8 cellular contexts compared by ENCODE assay signal in the genomic region with DNA sequence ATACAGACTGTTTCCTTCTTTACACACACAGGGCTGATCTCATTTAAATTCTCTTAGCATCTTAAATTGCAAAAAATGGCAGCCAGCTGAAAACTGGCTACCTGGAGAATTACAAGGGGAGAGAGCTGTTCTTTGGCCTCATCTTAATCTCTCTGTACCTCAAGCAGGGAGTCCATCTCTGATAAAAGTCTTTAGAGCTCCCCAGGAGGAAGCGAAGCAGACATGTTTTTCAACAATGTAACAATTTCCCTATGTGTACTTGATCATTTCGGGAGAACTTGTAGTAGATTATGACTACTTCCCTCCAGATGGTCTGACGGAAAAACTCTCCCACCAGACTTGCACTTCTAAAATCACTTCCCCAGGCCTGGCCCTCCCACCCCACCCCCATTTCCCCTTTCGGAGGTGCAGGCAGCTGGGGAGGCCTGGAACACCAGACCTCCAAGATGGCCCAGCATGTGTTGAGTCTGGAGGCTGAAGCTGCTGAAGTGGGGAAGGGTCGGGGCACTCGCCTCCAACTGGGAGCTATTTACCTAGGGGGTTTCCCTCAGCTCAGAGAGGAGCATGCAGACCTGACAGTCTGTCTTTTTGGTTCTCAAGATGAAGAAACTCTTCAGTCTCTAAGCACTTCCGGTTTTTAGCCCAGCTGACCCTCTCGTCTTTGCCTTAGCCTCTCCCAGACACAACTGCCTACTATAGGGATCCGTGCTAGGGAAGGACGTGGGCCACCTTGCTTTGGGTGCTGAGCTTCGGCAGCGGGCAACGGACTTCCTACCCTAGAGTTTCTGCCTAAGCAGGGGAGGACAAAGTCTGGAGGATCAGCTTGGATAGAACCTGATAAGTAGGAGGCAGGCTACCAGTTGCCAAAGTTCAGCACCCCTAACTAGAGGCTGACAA.
DNase-seq lines count a peak whose midpoint lies in the region; ATAC-seq and TF ChIP-seq lines count a peak whose summit lies in the region.

No MANE protein-coding gene starts in this region.

- H3K4me3 Mint-ChIP-seq in stimulated activated memory B cell treated with anti-CD40 and anti-IgM and Interleukin-4, amounts not matched to agents 10 μg/mL and 1 μg/mL and 100 μg/mL, for 72 hours, result peak overlapping the region; percentile 14

- peaks cover 57% of the 10 kb centered on the region for H3K4me1 Mint-ChIP-seq in stimulated activated memory B cell treated with anti-CD40 and anti-IgM and Interleukin-4, amounts not matched to agents 10 μg/mL and 1 μg/mL and 100 μg/mL, for 72 hours

- H3K9ac ChIP-seq in HCT116 (ENCODE audit: low read length), result 0 out of 2 replicates have a peak overlapping the region, but pooled peaks have one; percentile 70
- no peak overlapping the region for H3K9ac ChIP-seq in SK-N-SH

- WGBS in SK-N-SH (ENCODE audit: low lambda C conversion rate), result over 99% methylated on average over 13 of the region's 13 CpGs

- H4K20me1 ChIP-seq in HCT116 (ENCODE audit: insufficient read depth) (no peaks in the 10 kb centered on the region), SK-N-SH (ENCODE audit: insufficient read depth) (no peaks in the 10 kb centered on the region)

- H3K9me2 ChIP-seq in HCT116 (ENCODE audit: insufficient read depth) (no peaks in the 10 kb centered on the region), SK-N-SH (no peaks in the 10 kb centered on the region)

- H3K4me1 ChIP-seq in HCT116 (ENCODE audit: control insufficient read depth in 1 of 2, insufficient read depth in 2 of 2, low read length in 2 of 2), result peaks cover 48 to 66% of the 10 kb centered on the region in 2 experiments
- H3K4me1 ChIP-seq in SK-N-SH (ENCODE audit: control insufficient read depth in 1 of 2, insufficient read depth in 2 of 2, low read depth in 1 of 2, low read length in 1 of 2), result peaks cover 37 to 40% of the 10 kb centered on the region in 2 experiments
- H3K4me1 ChIP-seq in foreskin keratinocyte, result peaks cover 26% of the 10 kb centered on the region

- H3K9me3 ChIP-seq in HCT116 (ENCODE audit: control insufficient read depth in 1 of 2, insufficient read depth in 1 of 2, low read depth in 1 of 2, low read length in 2 of 2) (no peaks in the 10 kb centered on the region), SK-N-SH (no peaks in the 10 kb centered on the region)

- H3K4me2 ChIP-seq in HCT116 (ENCODE audit: low read length) (peak overlapping the region; percentile 78; the same call in 1 of the 2 replicates), SK-N-SH (peak overlapping the region; percentile 63; the same call in 1 of the 2 replicates)

- CTCF ChIA-PET in HCT116 (lab: Charles Lee) (no interaction called here), SK-N-SH (lab: Yijun Ruan, JAX) (interaction anchor here (1.3 to 4.6 kb wide), 8 partner anchors 18 to 1024 kb away, joined by 3 to 38 read pairs (median 4); no protein-coding TSS in a partner anchor)

- no peak overlapping the region for H3K4me3 ChIP-seq in HCT116 (replicated peaks in 1 of 2; ENCODE audit: low read depth in 1 of 2, low read length in 2 of 2)
- H3K4me3 ChIP-seq in SK-N-SH (ENCODE audit: low read depth in 2 of 2, low read length in 1 of 2), result no peak overlapping the region

- H3K27ac ChIP-seq in HCT116 (ENCODE audit: low read depth, low read length), result peak overlapping the region; percentile 97; the same call in 1 of the 2 replicates
- peak overlapping the region; percentile 85 to 97 for H3K27ac ChIP-seq in SK-N-SH (ENCODE audit: low read depth in 2 of 2, low read length in 1 of 2)
- peak overlapping the region; percentile 36 for H3K27ac ChIP-seq in foreskin keratinocyte

- no peaks in the 10 kb centered on the region for H3K36me3 Mint-ChIP-seq in stimulated activated memory B cell treated with anti-CD40 and anti-IgM and Interleukin-4, amounts not matched to agents 10 μg/mL and 1 μg/mL and 100 μg/mL, for 72 hours

- TF ChIP-seq POLR2A in HCT116 (IDR thresholded peaks at IDR 0.05; ENCODE audit: borderline replicate concordance, extremely low read depth, insufficient read depth, insufficient read length), result no peak

- peak overlapping the region; percentile 3 for H2AFZ ChIP-seq in HCT116 (ENCODE audit: low read depth, low read length, poor library complexity, severe bottlenecking)
- H2AFZ ChIP-seq in SK-N-SH (ENCODE audit: low read depth), result 0 out of 2 replicates have a peak overlapping the region, but pooled peaks have one; percentile 50

- H3K27me3 ChIP-seq in HCT116 (ENCODE audit: insufficient read depth, low read length) (no peaks in the 10 kb centered on the region), SK-N-SH (ENCODE audit: insufficient read depth) (no peaks in the 10 kb centered on the region), foreskin keratinocyte (no peaks in the 10 kb centered on the region)

- H3K27ac Mint-ChIP-seq in stimulated activated memory B cell treated with anti-CD40 and anti-IgM and Interleukin-4, amounts not matched to agents 10 μg/mL and 1 μg/mL and 100 μg/mL, for 72 hours, result peak overlapping the region; percentile 96

- BruUV-seq in HCT116 (replicated peaks; lab: Mats Ljungman, UMichigan), result no TSS peak

- peaks cover 25% of the 10 kb centered on the region for H3F3A ChIP-seq in SK-N-SH (replicated peaks; ENCODE audit: insufficient read depth)

- H3K36me3 ChIP-seq in HCT116 (ENCODE audit: control insufficient read depth in 1 of 2, insufficient read depth in 2 of 2, low read length in 2 of 2) (no peaks in the 10 kb centered on the region), SK-N-SH (replicated peaks in 1 of 2; ENCODE audit: control insufficient read depth in 1 of 2, insufficient read depth in 2 of 2, low read length in 1 of 2) (no peaks in the 10 kb centered on the region)

- RAD21 ChIA-PET in HCT116 (lab: Charles Lee; ENCODE audit: low non-redundant PET in 1 of 2, low total read pairs in 2 of 2, uncharacterized antibody in 2 of 2, unreplicated experiment in 2 of 2), result interaction anchor here in 1 of 2 experiments (2.2 kb wide), 1 partner anchor 164 kb away, joined by 8 read pairs; the partner anchor contains the start of gene TBL1XR1

- intact Hi-C loops in HCT116 (cut with micrococcal nuclease), result loop anchor here (2.0 to 5.0 kb wide), 2 partner anchors 118 to 966 kb away; no protein-coding TSS in a partner anchor

- DNase-seq in HCT116 (ENCODE audit: low read depth, low spot score), result no peak
- DNase-seq in SK-N-SH, result no peak
- DNase-seq in foreskin keratinocyte, result no peak
- DNase-seq in NCI-H2029 treated with DMSO at 0.1 percent for 48 hours (lab: John Stamatoyannopoulos, UW), result no peak

- no peak for TF ChIP-seq EP300 in SK-N-SH (IDR thresholded peaks at IDR 0.05; ENCODE audit: borderline replicate concordance in 1 of 2, low read depth in 1 of 2, low read length in 1 of 2)

- POLR2A ChIA-PET in HCT116 (lab: Charles Lee), result interaction anchor here (0.6 to 5.6 kb wide), 5 partner anchors 17 to 276 kb away, joined by 3 to 50 read pairs (median 3); partner anchors contain the start of gene TBL1XR1
- POLR2A ChIA-PET in SK-N-SH (lab: Yijun Ruan, JAX), result interaction anchor here (0.8 to 4.1 kb wide), 2 partner anchors 165 to 965 kb away, joined by 3 to 51 read pairs; partner anchors contain the start of gene TBL1XR1

- no peak for ATAC-seq in HCT116
- no peak for ATAC-seq in foreskin keratinocyte
- ATAC-seq in stimulated activated memory B cell treated with anti-CD40 and anti-IgM and Interleukin-4, amounts not matched to agents 10 μg/mL and 1 μg/mL and 100 μg/mL, for 72 hours, result no peak
- no peak for ATAC-seq in GM19452 (IDR thresholded peaks at IDR 0.05; ENCODE audit: unreplicated experiment)
- no peak for ATAC-seq in HG03280 (IDR thresholded peaks at IDR 0.05; ENCODE audit: unreplicated experiment)
- ATAC-seq in GM21381 (IDR thresholded peaks at IDR 0.05; ENCODE audit: unreplicated experiment), result no peak

- H3K79me2 ChIP-seq in HCT116 (ENCODE audit: insufficient read depth, low read length) (no peaks in the 10 kb centered on the region), SK-N-SH (ENCODE audit: insufficient read depth) (no peaks in the 10 kb centered on the region)

- H3K9me3 Mint-ChIP-seq in stimulated activated memory B cell treated with anti-CD40 and anti-IgM and Interleukin-4, amounts not matched to agents 10 μg/mL and 1 μg/mL and 100 μg/mL, for 72 hours, result no peaks in the 10 kb centered on the region

- TF ChIP-seq CTCF in HCT116 (IDR thresholded peaks at IDR 0.05 in 2 of 3, conservative IDR thresholded peaks at IDR 0.05 in 1 of 3; ENCODE audit: borderline replicate concordance in 1 of 3, insufficient read depth in 1 of 3, low read depth in 2 of 3, low read length in 2 of 3) (no peak), SK-N-SH (IDR thresholded peaks at IDR 0.05) (no peak), foreskin keratinocyte (conservative IDR thresholded peaks at IDR 0.05) (no peak)

- no peak for TF ChIP-seq RAD21 in HCT116 (IDR thresholded peaks at IDR 0.05; ENCODE audit: low read depth)
- TF ChIP-seq RAD21 in SK-N-SH (IDR thresholded peaks at IDR 0.05; ENCODE audit: low read length), result no peak

- no peaks in the 10 kb centered on the region for H3K27me3 Mint-ChIP-seq in stimulated activated memory B cell treated with anti-CD40 and anti-IgM and Interleukin-4, amounts not matched to agents 10 μg/mL and 1 μg/mL and 100 μg/mL, for 72 hours

TF ChIP-seq in HCT116, 20 proteins besides CTCF, POLR2A, EP300 and RAD21 (continues in another document):
- TF ChIP-seq SIN3A (IDR thresholded peaks at IDR 0.05; ENCODE audit: low read depth) (no peak), YY1 (IDR thresholded peaks at IDR 0.05; ENCODE audit: extremely low read depth, insufficient replicate concordance, low read depth, low read length) (no peak)

TF ChIP-seq in SK-N-SH, 30 proteins besides CTCF, POLR2A, EP300 and RAD21 (continues in another document):
- TF ChIP-seq YY1 (IDR thresholded peaks at IDR 0.05; ENCODE audit: low read depth) (no peak), RXRA (IDR thresholded peaks at IDR 0.05; ENCODE audit: borderline replicate concordance, low read depth) (no peak), GATA2 (CRISPR knock-in tag; IDR thresholded peaks at IDR 0.05) (no peak), JUND (IDR thresholded peaks at IDR 0.05) (no peak)
- TF ChIP-seq, protein P1, sequence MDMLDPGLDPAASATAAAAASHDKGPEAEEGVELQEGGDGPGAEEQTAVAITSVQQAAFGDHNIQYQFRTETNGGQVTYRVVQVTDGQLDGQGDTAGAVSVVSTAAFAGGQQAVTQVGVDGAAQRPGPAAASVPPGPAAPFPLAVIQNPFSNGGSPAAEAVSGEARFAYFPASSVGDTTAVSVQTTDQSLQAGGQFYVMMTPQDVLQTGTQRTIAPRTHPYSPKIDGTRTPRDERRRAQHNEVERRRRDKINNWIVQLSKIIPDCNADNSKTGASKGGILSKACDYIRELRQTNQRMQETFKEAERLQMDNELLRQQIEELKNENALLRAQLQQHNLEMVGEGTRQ (IDR thresholded peaks at IDR 0.05; ENCODE audit: borderline replicate concordance, low read depth, low read length), result no peak

Comparison
In these comparisons a context has a peak if more than half of its experiments do, and no peak if none do; other contexts are left out.
1. H3K27ac ChIP-seq: peak in every context shown above with its lines; median percentile 97 in HCT116; 91 in SK-N-SH; 36 in foreskin keratinocyte.